In the genomic region with DNA sequence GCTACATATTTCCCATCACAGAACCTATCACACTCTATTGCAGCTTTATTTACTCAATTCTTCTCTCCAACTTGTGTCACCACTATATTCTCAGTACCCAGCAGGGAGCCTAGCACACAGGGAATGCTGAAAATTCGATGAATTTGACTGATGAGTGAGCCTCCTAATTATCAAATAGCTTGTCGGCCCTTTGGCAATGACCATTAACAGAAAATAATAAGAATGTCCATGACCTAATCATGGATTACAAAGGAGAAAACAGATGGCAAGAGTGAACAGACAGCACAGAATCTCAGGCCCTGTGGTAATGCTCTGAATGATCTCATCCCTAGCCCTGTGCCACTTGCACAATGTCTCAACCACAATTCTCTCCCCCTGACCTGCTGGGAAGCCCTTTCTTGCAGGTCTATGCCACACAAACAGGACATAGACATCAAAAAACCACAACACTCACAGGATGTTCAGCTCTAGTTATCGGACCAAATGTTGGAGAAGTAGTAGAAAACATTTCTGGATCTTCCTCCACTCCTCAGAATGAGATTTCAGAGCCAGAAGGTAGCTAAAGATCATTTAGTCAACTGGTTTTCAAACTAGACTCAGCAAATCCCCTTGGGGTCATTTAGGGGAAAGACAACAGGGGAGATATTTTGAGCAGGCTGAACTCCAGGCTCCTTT, we compare ENCODE assay signal across 9 cellular contexts.
DNase-seq lines count a peak whose midpoint lies in the region; ATAC-seq and TF ChIP-seq lines count a peak whose summit lies in the region.
"Had no signal": no experiment of that assay in that cellular context is flagged by ENCODE, and none has a peak within 500 bp of the region (broad histone marks: within the 10 kb centered on the region; RNA-seq: fewer than 3 reads in every experiment).

No MANE protein-coding gene starts in this region.

- intact Hi-C loops in activated CD4-positive, alpha-beta T cell treated with anti-CD3 and anti-CD28 coated beads for 36 hours (cut with DNase I, micrococcal nuclease) = loop anchor here in 1 of 2 experiments (5.0 to 10.0 kb wide), 2 partner anchors 47 to 435 kb away; partner anchors contain the start of gene E2F2
- intact Hi-C loops in left lung (cut with DNase I) (no loop called here), upper lobe of right lung (cut with DNase I) (no loop called here)

- H3K4me1 ChIP-seq in left lung (peaks cover 37 to 65% of the 10 kb centered on the region in 2 donors), upper lobe of right lung (peaks cover 47% of the 10 kb centered on the region)

- CTCF ChIA-PET in activated CD4-positive, alpha-beta T cell treated with anti-CD3 and anti-CD28 coated beads for 36 hours (lab: Charles Lee) = interaction anchor here (0.6 to 14.4 kb wide), 14 partner anchors 11 to 446 kb away, joined by 3 to 547 read pairs (median 6); no protein-coding TSS in a partner anchor

- H3K36me3 Mint-ChIP-seq in activated CD4-positive, alpha-beta T cell treated with anti-CD3 and anti-CD28 coated beads for 36 hours (ENCODE audit: low read depth) = peaks cover 6% of the 10 kb centered on the region

- in situ Hi-C loops in brain microvascular endothelial cell (cut with HindIII; ENCODE audit: low pct_ligation_motif_present, low sequenced_read_pairs) = no loop called here

- H3K27ac Mint-ChIP-seq in activated CD4-positive, alpha-beta T cell treated with anti-CD3 and anti-CD28 coated beads for 36 hours = peak overlapping the region; percentile 70
- H3K27ac Mint-ChIP-seq: activated B cell treated with CpG ODN at 0.5 μM for 24 hours had no signal

- no peaks in the 10 kb centered on the region for H3K9me3 Mint-ChIP-seq in activated CD4-positive, alpha-beta T cell treated with anti-CD3 and anti-CD28 coated beads for 36 hours (ENCODE audit: low read depth)
- H3K9me3 Mint-ChIP-seq: activated B cell treated with CpG ODN at 0.5 μM for 24 hours had no signal

- ATAC-seq in activated CD4-positive, alpha-beta T cell treated with anti-CD3 and anti-CD28 coated beads for 36 hours = peak; percentile 62
- peak; percentile 59 for ATAC-seq in left lung
- peak; percentile 80 for ATAC-seq in upper lobe of right lung

- peak; percentile 57 for DNase-seq in activated CD4-positive, alpha-beta T cell treated with anti-CD3 and anti-CD28 coated beads for 36 hours
- no peak for DNase-seq in activated CD4-positive, alpha-beta T cell treated with anti-CD3 and anti-CD28 coated beads for 1 hour
- peak; percentile 56 for DNase-seq in SIG-M5 (lab: John Stamatoyannopoulos, UW)
- DNase-seq in brain microvascular endothelial cell = peak; percentile 96
- DNase-seq in left lung = no peak
- DNase-seq in upper lobe of right lung = no peak
- DNase-seq in NCI-H1436 (lab: John Stamatoyannopoulos, UW) = no peak
- DNase-seq in ecto neural progenitor cell (ENCODE audit: low spot score) = no peak
- DNase-seq: activated B cell treated with CpG ODN at 0.5 μM for 24 hours had no signal

- H3K4me1 Mint-ChIP-seq in activated CD4-positive, alpha-beta T cell treated with anti-CD3 and anti-CD28 coated beads for 36 hours = peaks cover 50% of the 10 kb centered on the region

- TF ChIP-seq CTCF in brain microvascular endothelial cell (IDR thresholded peaks at IDR 0.05; ENCODE audit: low read depth, low read length, missing control alignments) (no peak), left lung (IDR thresholded peaks at IDR 0.05) (no peak), upper lobe of right lung (IDR thresholded peaks at IDR 0.05) (no peak)

- H3K27me3 ChIP-seq in brain microvascular endothelial cell (replicated peaks) (no peaks in the 10 kb centered on the region), left lung (no peaks in the 10 kb centered on the region), upper lobe of right lung (no peaks in the 10 kb centered on the region)

- H3K27ac ChIP-seq in brain microvascular endothelial cell = peak overlapping the region; percentile 86
- H3K27ac ChIP-seq in left lung = peak overlapping the region; percentile 34 to 54
- H3K27ac ChIP-seq in upper lobe of right lung = peak overlapping the region; percentile 21

- POLR2A ChIA-PET in activated CD4-positive, alpha-beta T cell treated with anti-CD3 and anti-CD28 coated beads for 36 hours (lab: Charles Lee) = interaction anchor here (0.8 kb wide), 2 partner anchors 19 to 84 kb away, joined by 3 read pairs; no protein-coding TSS in a partner anchor

- H3K27me3 Mint-ChIP-seq in activated CD4-positive, alpha-beta T cell treated with anti-CD3 and anti-CD28 coated beads for 36 hours = no peaks in the 10 kb centered on the region
- H3K27me3 Mint-ChIP-seq: activated B cell treated with CpG ODN at 0.5 μM for 24 hours had no signal

- H3K4me3 ChIP-seq in brain microvascular endothelial cell (ENCODE audit: low read depth, low read length) (no peak overlapping the region), left lung (no peak overlapping the region), upper lobe of right lung (no peak overlapping the region)

- H3K4me3 Mint-ChIP-seq in activated CD4-positive, alpha-beta T cell treated with anti-CD3 and anti-CD28 coated beads for 36 hours = no peak overlapping the region
- H3K4me3 Mint-ChIP-seq: activated B cell treated with CpG ODN at 0.5 μM for 24 hours had no signal

- H3K9me3 ChIP-seq in left lung = no peaks in the 10 kb centered on the region
- no peaks in the 10 kb centered on the region for H3K9me3 ChIP-seq in upper lobe of right lung

- H3K36me3 ChIP-seq in brain microvascular endothelial cell (replicated peaks) = no peaks in the 10 kb centered on the region
- H3K36me3 ChIP-seq in left lung = no peaks in the 10 kb centered on the region
- no peaks in the 10 kb centered on the region for H3K36me3 ChIP-seq in upper lobe of right lung

Comparison
In these comparisons a context has a peak if more than half of its experiments do, and no peak if none do; other contexts are left out.
1. DNase-seq: peak in activated CD4-positive, alpha-beta T cell treated with anti-CD3 and anti-CD28 coated beads for 36 hours (single experiment), SIG-M5 (single experiment) and brain microvascular endothelial cell (single experiment); none in activated CD4-positive, alpha-beta T cell treated with anti-CD3 and anti-CD28 coated beads for 1 hour (single experiment), left lung (0 of 2), upper lobe of right lung (single experiment), NCI-H1436 (single experiment) and ecto neural progenitor cell (single experiment).
2. H3K27ac ChIP-seq: peak in every context shown above with its lines; median percentile 86 in brain microvascular endothelial cell; 44 in left lung; 21 in upper lobe of right lung.
3. Peak in every context shown above with its lines, with median percentiles within 50 percentile points of each other: ATAC-seq.